ENCODE assay signal across 8 cellular contexts in the genomic region with DNA sequence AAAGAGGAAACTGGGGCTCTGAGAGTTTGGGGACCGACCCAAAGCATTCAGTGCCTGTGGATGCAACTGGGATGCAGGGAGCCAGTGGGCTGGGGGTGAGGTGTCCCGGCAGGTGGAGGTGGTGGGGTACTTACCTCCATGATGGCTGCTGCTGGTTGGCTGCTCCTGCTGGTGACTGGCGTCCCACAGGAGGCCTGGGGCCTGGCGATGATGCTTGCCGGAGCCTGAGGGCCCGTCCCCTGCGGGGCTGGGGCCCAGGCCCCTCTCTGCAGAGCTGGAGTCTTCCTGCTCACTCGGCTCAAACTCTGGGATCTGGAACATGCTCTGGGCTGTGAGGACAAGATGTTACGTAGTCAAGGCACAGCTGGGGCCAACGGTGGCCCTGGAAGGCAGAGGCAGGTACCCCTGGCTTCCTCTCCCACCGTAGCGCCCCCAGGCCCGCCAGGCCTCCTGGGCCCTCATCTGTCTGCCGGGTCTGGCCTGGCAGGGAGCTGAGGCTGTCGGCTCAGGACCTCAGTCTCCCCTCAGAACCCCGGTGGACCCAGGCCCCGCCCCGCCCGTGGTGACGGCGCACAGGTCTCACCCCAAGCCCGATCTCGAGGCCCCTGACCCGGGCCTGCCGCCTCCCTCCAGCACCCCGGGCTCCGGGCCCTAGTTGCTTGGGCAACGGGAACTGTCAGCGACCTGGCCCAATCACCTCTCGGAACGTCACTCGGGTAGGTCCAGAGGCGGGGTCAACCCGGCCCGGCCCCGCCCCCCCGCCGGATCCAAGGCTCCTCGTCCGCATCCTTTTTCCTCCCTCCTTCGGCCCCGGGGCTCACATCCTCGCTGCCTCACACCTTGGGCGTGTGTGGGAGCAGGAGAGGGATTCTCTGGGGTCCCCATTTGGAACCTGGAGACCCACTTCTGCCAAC. TPM values are rescaled to one million over a fixed set of nuclear protein-coding genes. Genes with fewer than 3 reads are reported as not detected.
DNase-seq lines count a peak whose midpoint lies in the region; ATAC-seq lines count a peak whose summit lies in the region.

A gene (minus strand): TSS at position 618 of the 914 bp plus-strand sequence. CDS start 297 bp downstream, at position 321.

- H3K36me3 ChIP-seq in aorta (ENCODE audit: control insufficient read depth in 1 of 2, insufficient read depth in 2 of 2, low read length in 1 of 2): no peaks in the 10 kb centered on the region

- peak; percentile 61 for DNase-seq in NCI-H2081 treated with DMSO at 0.1 percent for 48 hours (lab: John Stamatoyannopoulos, UW)
- peak; percentile 92 for DNase-seq in T1000 (lab: John Stamatoyannopoulos, UW)
- peak; percentile 97 for DNase-seq in astrocyte of the hippocampus (ENCODE audit: low read depth, low spot score)
- peak; percentile 100 for DNase-seq in hepatic stellate cell (ENCODE audit: low spot score)
- peak; percentile 74 for DNase-seq in renal cortical epithelial cell (ENCODE audit: low read depth)
- DNase-seq in aorta: peak; percentile 97 to 98

- peak within 1 kb of the TSS; percentile 77 to 88 for H3K4me3 ChIP-seq in aorta (ENCODE audit: low read length in 2 of 2)

- peak within 1 kb of the TSS; percentile 5 to 72 for H3K27ac ChIP-seq in aorta (ENCODE audit: low read depth in 1 of 2, low read length in 2 of 2)

- H3K27me3 ChIP-seq in aorta (ENCODE audit: control insufficient read depth in 1 of 2, insufficient read depth in 2 of 2, low read length in 1 of 2): no peaks in the 10 kb centered on the region

- 2% methylated on average over 39 to 44 of the region's 44 CpGs for WGBS in aorta, 2 donors

- H3K9me3 ChIP-seq in aorta (ENCODE audit: control insufficient read depth, low read length): no peaks in the 10 kb centered on the region

- no peaks in the 10 kb centered on the region for H3K4me1 ChIP-seq in aorta (ENCODE audit: control insufficient read depth in 1 of 2, insufficient read depth in 2 of 2, low read length in 2 of 2)

- intact Hi-C loops in aorta (cut with DNase I): no loop called here

- ATAC-seq in GM18517 (IDR thresholded peaks at IDR 0.05; ENCODE audit: unreplicated experiment): peak; percentile 55
- ATAC-seq in HG03039 (IDR thresholded peaks at IDR 0.05; ENCODE audit: unreplicated experiment): peak; percentile 55
- ATAC-seq in aorta (ENCODE audit: low FRiP score): peak; percentile 94

RNA-seq across cellular contexts. Expression of the gene that starts here (rescaled TPM):
- total RNA-seq in renal cortical epithelial cell (66.7 and 93.4 TPM in 2 replicates), aorta (10 to 100 TPM; 47.2 to 53.3 TPM)
- 100 to 1,000 TPM in 1 of 2 donors, 10 to 100 TPM in 1; 81.8 to 119 TPM for polyA plus RNA-seq in aorta

Comparison
In these comparisons a context has a peak if more than half of its experiments do, and no peak if none do; other contexts are left out.
1. Peak in every context shown above with its lines: DNase-seq, ATAC-seq, H3K4me3 ChIP-seq and H3K27ac ChIP-seq.